ENCODE assay signal across 1 cellular context in genomic region chr15:41564286-41564959, GRCh38.
TF ChIP-seq lines count a peak whose summit lies in the region.

No MANE protein-coding gene starts in this region.

TF ChIP-seq in K562, 482 proteins besides CTCF, POLR2A, EP300 and RAD21 (continued from another document and continues in another):
- TF ChIP-seq ZC3H11A (IDR thresholded peaks at IDR 0.05; ENCODE audit: low read depth, low read length) (no peak), MCM5 (IDR thresholded peaks at IDR 0.05; ENCODE audit: low read depth) (no peak), ZEB2 (IDR thresholded peaks at IDR 0.05) (0 out of 2 replicates have a peak, but pooled peaks have one; percentile 37), ZKSCAN8 (CRISPR knock-in tag; IDR thresholded peaks at IDR 0.05) (no peak), ZBTB34 (CRISPR knock-in tag; IDR thresholded peaks at IDR 0.05) (no peak), ZNF77 (CRISPR knock-in tag; IDR thresholded peaks at IDR 0.05) (no peak), KAT2B (IDR thresholded peaks at IDR 0.05; ENCODE audit: low read depth, low read length) (no peak), PCBP2 (IDR thresholded peaks at IDR 0.05; ENCODE audit: low read depth, low read length, poor library complexity, severe bottlenecking) (no peak), GTF2A2 (tag; IDR thresholded peaks at IDR 0.05) (no peak), HOXB6 (CRISPR knock-in tag; IDR thresholded peaks at IDR 0.05; ENCODE audit: borderline replicate concordance) (no peak), TAF7 (tag; IDR thresholded peaks at IDR 0.05) (no peak), BRCA1 (IDR thresholded peaks at IDR 0.05) (no peak), BRCA1 (CRISPR knock-in tag; IDR thresholded peaks at IDR 0.05) (no peak), RBM22 (IDR thresholded peaks at IDR 0.05; ENCODE audit: low read depth, low read length, poor library complexity, severe bottlenecking) (no peak), HCFC1 (IDR thresholded peaks at IDR 0.05; ENCODE audit: low read depth, low read length) (no peak), HNRNPL (IDR thresholded peaks at IDR 0.05; ENCODE audit: low read depth, low read length) (no peak), ZNF586 (CRISPR knock-in tag; conservative IDR thresholded peaks at IDR 0.05) (no peak), GMEB1 (CRISPR knock-in tag; IDR thresholded peaks at IDR 0.05) (no peak), HDGF (IDR thresholded peaks at IDR 0.05) (no peak), PBX2 (CRISPR knock-in tag; IDR thresholded peaks at IDR 0.05; ENCODE audit: low read depth) (no peak), PBX2 (tag; conservative IDR thresholded peaks at IDR 0.05; ENCODE audit: low read depth) (no peak), ZNF280B (CRISPR knock-in tag; IDR thresholded peaks at IDR 0.05) (no peak), TCF3 (CRISPR knock-in tag; IDR thresholded peaks at IDR 0.05) (no peak), C11orf30 (IDR thresholded peaks at IDR 0.05; ENCODE audit: low read depth) (no peak), SMARCE1 (IDR thresholded peaks at IDR 0.05) (no peak), ATF1 (CRISPR knock-in tag; IDR thresholded peaks at IDR 0.05) (no peak), ATF1 (tag; IDR thresholded peaks at IDR 0.05) (peak; percentile 62), CEBPB (tag; IDR thresholded peaks at IDR 0.05) (no peak), ZNF785 (CRISPR knock-in tag; IDR thresholded peaks at IDR 0.05) (no peak), JUN (IDR thresholded peaks at IDR 0.05; ENCODE audit: borderline replicate concordance, low read depth, low read length) (no peak), JUN (CRISPR knock-in tag; IDR thresholded peaks at IDR 0.05; ENCODE audit: borderline replicate concordance) (no peak), KLF13 (tag; IDR thresholded peaks at IDR 0.05; ENCODE audit: borderline replicate concordance, low read depth) (no peak), EGR1 (conservative IDR thresholded peaks at IDR 0.05) (peak; percentile 28; the same call in 1 of the 2 replicates), CEBPG (CRISPR knock-in tag; IDR thresholded peaks at IDR 0.05) (no peak), CEBPG (tag; conservative IDR thresholded peaks at IDR 0.05 in 1 of 2, IDR thresholded peaks at IDR 0.05 in 1 of 2) (no peak), CCNT2 (IDR thresholded peaks at IDR 0.05; ENCODE audit: borderline replicate concordance, extremely low read depth, insufficient read length, low read depth, low read length) (no peak), NEUROD1 (IDR thresholded peaks at IDR 0.05; ENCODE audit: borderline replicate concordance, low read depth, low read length, partially characterized antibody) (no peak), ZNF778 (CRISPR knock-in tag; IDR thresholded peaks at IDR 0.05) (no peak), SP1 (CRISPR knock-in tag; IDR thresholded peaks at IDR 0.05) (no peak), ZNF146 (CRISPR knock-in tag; IDR thresholded peaks at IDR 0.05; ENCODE audit: unreplicated experiment) (no peak), RFX5 (IDR thresholded peaks at IDR 0.05; ENCODE audit: low read depth, low read length) (no peak), ZBTB7A (IDR thresholded peaks at IDR 0.05; ENCODE audit: borderline replicate concordance, control insufficient read depth, low read depth, low read length) (peak; percentile 30; the same call in 1 of the 2 replicates), GTF2E2 (tag; IDR thresholded peaks at IDR 0.05) (no peak), NR4A1 (CRISPR knock-in tag; IDR thresholded peaks at IDR 0.05) (no peak), NR4A1 (tag; IDR thresholded peaks at IDR 0.05) (no peak), KLF10 (CRISPR knock-in tag; IDR thresholded peaks at IDR 0.05) (no peak), GABPA (tag; conservative IDR thresholded peaks at IDR 0.05; ENCODE audit: low read depth) (no peak), TFAP4 (CRISPR knock-in tag; IDR thresholded peaks at IDR 0.05; ENCODE audit: borderline replicate concordance) (peak; percentile 5; the same call in 1 of the 2 replicates), IFI16 (CRISPR knock-in tag; IDR thresholded peaks at IDR 0.05) (no peak), THRB (CRISPR knock-in tag; conservative IDR thresholded peaks at IDR 0.05) (0 out of 2 replicates have a peak, but pooled peaks have one; percentile 12), CEBPZ (IDR thresholded peaks at IDR 0.05; ENCODE audit: borderline replicate concordance, low read depth, low read length) (no peak), VEZF1 (CRISPR knock-in tag; IDR thresholded peaks at IDR 0.05) (peak; percentile 83), ZBTB8A (IDR thresholded peaks at IDR 0.05; ENCODE audit: partially characterized antibody) (no peak), ZFP91 (CRISPR knock-in tag; IDR thresholded peaks at IDR 0.05) (no peak), RB1 (IDR thresholded peaks at IDR 0.05; ENCODE audit: low read depth) (no peak), SOX6 (IDR thresholded peaks at IDR 0.05) (no peak), TGIF2 (CRISPR knock-in tag; IDR thresholded peaks at IDR 0.05) (no peak), NONO (IDR thresholded peaks at IDR 0.05; ENCODE audit: low read depth in 2 of 2, low read length in 1 of 2) (no peak), STAT5B (CRISPR knock-in tag; IDR thresholded peaks at IDR 0.05) (no peak), FOXK2 (conservative IDR thresholded peaks at IDR 0.05 in 1 of 2, IDR thresholded peaks at IDR 0.05 in 1 of 2; ENCODE audit: low read depth in 2 of 2) (0 out of 4 replicates have a peak, but pooled peaks of 1 of the 2 experiments have one; percentile 25), PTTG1 (tag; IDR thresholded peaks at IDR 0.05; ENCODE audit: low read depth) (no peak), ZNF695 (CRISPR knock-in tag; IDR thresholded peaks at IDR 0.05) (no peak), KDM5B (IDR thresholded peaks at IDR 0.05; ENCODE audit: insufficient replicate concordance, low read depth, low read length) (no peak), RBFOX2 (IDR thresholded peaks at IDR 0.05; ENCODE audit: low read depth, low read length) (no peak)
